15 cellular contexts compared by ENCODE assay signal in the genomic region with DNA sequence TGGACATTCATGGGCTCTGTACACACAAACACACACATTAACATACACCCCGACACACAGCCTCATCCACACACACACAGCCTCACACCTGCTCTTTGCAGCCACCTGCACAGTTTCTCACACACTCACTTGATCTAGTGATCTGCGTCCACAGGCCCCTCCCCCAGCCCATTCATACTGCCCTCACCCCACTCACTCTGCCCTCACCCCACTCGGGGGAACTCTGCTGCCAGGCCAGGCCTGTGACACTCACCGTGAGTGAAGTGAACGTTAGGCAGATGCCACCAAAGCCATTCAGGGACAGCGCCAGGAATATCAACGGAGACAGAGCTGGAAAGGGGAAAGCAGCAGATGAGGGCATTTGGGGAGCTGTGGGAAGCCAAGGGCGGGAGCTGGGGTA. TPM values are rescaled to one million over a fixed set of nuclear protein-coding genes. Genes with fewer than 3 reads are reported as not detected.
A peak's percentile ranks its signal among the peaks of the same experiment; 100 is the strongest.
DNase-seq lines count a peak whose midpoint lies in the region; ATAC-seq and TF ChIP-seq lines count a peak whose summit lies in the region.
"Had no signal": no experiment of that assay in that cellular context is flagged by ENCODE, and none has a peak within 500 bp of the region (broad histone marks: within the 10 kb centered on the region; RNA-seq: fewer than 3 reads in every experiment).

No MANE protein-coding gene starts in this region.

- no peak overlapping the region for H3K4me3 ChIP-seq in prostate gland

- peaks cover 14% of the 10 kb centered on the region for H3K4me1 ChIP-seq in prostate gland (replicated peaks)

- no peak for TF ChIP-seq POLR2A in prostate gland (IDR thresholded peaks at IDR 0.05)

- no peaks in the 10 kb centered on the region for H3K27me3 ChIP-seq in prostate gland (replicated peaks; ENCODE audit: insufficient read depth)

- peak; percentile 35 for DNase-seq in COLO668 (lab: John Stamatoyannopoulos, UW; ENCODE audit: unreplicated experiment)
- no peak for DNase-seq in left ventricle myocardium superior
- no peak for DNase-seq in prostate gland (ENCODE audit: low spot score)
- no peak for DNase-seq in DMS153 (lab: John Stamatoyannopoulos, UW)
- no peak for DNase-seq in effector CD4-positive, alpha-beta T cell
- DNase-seq in NCI-H2081 treated with DMSO at 0.1 percent for 48 hours (lab: John Stamatoyannopoulos, UW), result no peak
- DNase-seq: activated CD4-positive, alpha-beta T cell treated with anti-CD3 and anti-CD28 coated beads for 4 hours; effector memory CD4-positive, alpha-beta T cell; GDM1; OCI-M1 had no signal

- H3K36me3 ChIP-seq in prostate gland, result no peaks in the 10 kb centered on the region

- intact Hi-C loops in left ventricle myocardium superior (cut with micrococcal nuclease), result no loop called here
- intact Hi-C loops in prostate gland (cut with DNase I), result no loop called here

- H3K9me3 ChIP-seq in prostate gland, result no peaks in the 10 kb centered on the region

- TF ChIP-seq CTCF in VCaP (conservative IDR thresholded peaks at IDR 0.05) (no peak), prostate gland (IDR thresholded peaks at IDR 0.05) (no peak)

- ATAC-seq in left ventricle myocardium superior, result peak; percentile 15
- ATAC-seq in HG03095 (IDR thresholded peaks at IDR 0.05; ENCODE audit: unreplicated experiment), result no peak

- 83% methylated on average over 8 of the region's 8 CpGs for WGBS in prostate gland

- H3K27ac ChIP-seq in VCaP (peak overlapping the region; percentile 82), prostate gland (peak overlapping the region; percentile 74 to 86)

RNA-seq across cellular contexts. Expression of gene SLC43A1, which starts 15.0 kb away (rescaled TPM):
- total RNA-seq in left ventricle myocardium superior (4.5 TPM), prostate gland (10 to 100 TPM; 18.2 to 20.9 TPM)

RNA-seq across cellular contexts. Expression of gene TIMM10, which starts 30.0 kb away (rescaled TPM):
- total RNA-seq in left ventricle myocardium superior (56.7 TPM), prostate gland (10 to 100 TPM; 35.2 to 44.3 TPM)

RNA-seq across cellular contexts. Expression of gene SMTNL1, which starts 36.9 kb away (rescaled TPM):
- not detected for total RNA-seq in left ventricle myocardium superior
- total RNA-seq in prostate gland, result 1 to 10 TPM in 1 of 2 donors, not detected in 1; 1.4 TPM
- total RNA-seq: lower leg skin; omental fat pad; T-helper 1 cell treated with Interleukin-12 subunit alpha and Interleukin-12 subunit beta and Interleukin-4 antibody, amounts not matched to agents 30 ng/mL and 1 ng/mL, for 36 hours had no signal

RNA-seq across cellular contexts. Expression of gene RTN4RL2, which starts 40.2 kb away (rescaled TPM):
- total RNA-seq in left ventricle myocardium superior (1.0 TPM), prostate gland (1 to 10 TPM in 1 of 2 donors, under 1 TPM in 1; 0.51 to 2.0 TPM)
